8 cellular contexts compared by ENCODE assay signal in the genomic region with DNA sequence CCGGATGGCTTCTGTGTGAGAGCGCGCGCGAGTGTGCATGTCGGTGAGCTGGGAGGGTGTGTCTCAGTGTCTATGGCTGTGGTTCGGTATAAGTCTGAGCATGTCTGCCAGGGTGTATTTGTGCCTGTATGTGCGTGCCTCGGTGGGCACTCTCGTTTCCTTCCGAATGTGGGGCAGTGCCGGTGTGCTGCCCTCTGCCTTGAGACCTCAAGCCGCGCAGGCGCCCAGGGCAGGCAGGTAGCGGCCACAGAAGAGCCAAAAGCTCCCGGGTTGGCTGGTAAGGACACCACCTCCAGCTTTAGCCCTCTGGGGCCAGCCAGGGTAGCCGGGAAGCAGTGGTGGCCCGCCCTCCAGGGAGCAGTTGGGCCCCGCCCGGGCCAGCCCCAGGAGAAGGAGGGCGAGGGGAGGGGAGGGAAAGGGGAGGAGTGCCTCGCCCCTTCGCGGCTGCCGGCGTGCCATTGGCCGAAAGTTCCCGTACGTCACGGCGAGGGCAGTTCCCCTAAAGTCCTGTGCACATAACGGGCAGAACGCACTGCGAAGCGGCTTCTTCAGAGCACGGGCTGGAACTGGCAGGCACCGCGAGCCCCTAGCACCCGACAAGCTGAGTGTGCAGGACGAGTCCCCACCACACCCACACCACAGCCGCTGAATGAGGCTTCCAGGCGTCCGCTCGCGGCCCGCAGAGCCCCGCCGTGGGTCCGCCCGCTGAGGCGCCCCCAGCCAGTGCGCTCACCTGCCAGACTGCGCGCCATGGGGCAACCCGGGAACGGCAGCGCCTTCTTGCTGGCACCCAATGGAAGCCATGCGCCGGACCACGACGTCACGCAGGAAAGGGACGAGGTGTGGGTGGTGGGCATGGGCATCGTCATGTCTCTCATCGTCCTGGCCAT. TPM values are rescaled to one million over a fixed set of nuclear protein-coding genes. Genes with fewer than 3 reads are reported as not detected.
DNase-seq lines count a peak whose midpoint lies in the region; ATAC-seq and TF ChIP-seq lines count a peak whose summit lies in the region.

A gene (plus strand): TSS at position 530 of the 890 bp plus-strand sequence. CDS start 221 bp downstream, at position 751.

- no peaks in the 10 kb centered on the region for H3K36me3 Mint-ChIP-seq in endothelial cell (ENCODE audit: low read depth, unreplicated experiment)
- H3K36me3 Mint-ChIP-seq in mesothelial cell of epicardium = no peaks in the 10 kb centered on the region

- ATAC-seq in HG03354 (IDR thresholded peaks at IDR 0.05; ENCODE audit: poor library complexity, severe bottlenecking, unreplicated experiment) = peak; percentile 97

- H3K27ac Mint-ChIP-seq in endothelial cell (ENCODE audit: unreplicated experiment) (peak within 1 kb of the TSS; percentile 38), mesothelial cell of epicardium (peak within 1 kb of the TSS; percentile 62)

- DNase-seq in AG09309 (ENCODE audit: low read depth) (peak; percentile 48), NCI-H748 treated with DMSO at 0.1 percent for 48 hours (lab: John Stamatoyannopoulos, UW) (peak; percentile 76), endothelial cell (ENCODE audit: low spot score) (peak; percentile 91), mesothelial cell of epicardium (ENCODE audit: low spot score in 2 of 2, unreplicated experiment in 2 of 2) (peak; percentile 68 to 84)
- peak; percentile 87 for DNase-seq in activated CD8-positive, alpha-beta memory T cell treated with anti-CD3 and anti-CD28 coated beads, Interleukin-2, amount 50 U/mL, for 4 hours
- DNase-seq in stimulated activated CD8-positive, alpha-beta memory T cell treated with anti-CD3 and anti-CD28 coated beads, Interleukin-15, amount 100 ng/mL, for 4 hours (ENCODE audit: low read depth in 2 of 2) = peak; percentile 79 to 81

- no peak for TF ChIP-seq CTCF in AG09309 (IDR thresholded peaks at IDR 0.05; ENCODE audit: control insufficient read depth, insufficient read depth, low read depth, low read length, missing control alignments)
- TF ChIP-seq CTCF in endothelial cell (IDR thresholded peaks at IDR 0.05; ENCODE audit: unreplicated experiment) = no peak
- no peak for TF ChIP-seq CTCF in mesothelial cell of epicardium (IDR thresholded peaks at IDR 0.05; ENCODE audit: unreplicated experiment)

- TF ChIP-seq POLR2A in GM19099 (IDR thresholded peaks at IDR 0.05; ENCODE audit: extremely low read depth, insufficient read length, low read depth) = peak; percentile 86

- H3K9me3 Mint-ChIP-seq in endothelial cell (ENCODE audit: unreplicated experiment) (no peaks in the 10 kb centered on the region), mesothelial cell of epicardium (no peaks in the 10 kb centered on the region)

- peak within 1 kb of the TSS; percentile 94 for H3K4me3 Mint-ChIP-seq in endothelial cell (ENCODE audit: unreplicated experiment)
- peak within 1 kb of the TSS; percentile 79 for H3K4me3 Mint-ChIP-seq in mesothelial cell of epicardium

- peaks cover 12% of the 10 kb centered on the region for H3K4me1 Mint-ChIP-seq in endothelial cell (ENCODE audit: unreplicated experiment)
- H3K4me1 Mint-ChIP-seq in mesothelial cell of epicardium = peaks cover 12% of the 10 kb centered on the region

- H3K27me3 Mint-ChIP-seq in endothelial cell (ENCODE audit: unreplicated experiment) (no peaks in the 10 kb centered on the region), mesothelial cell of epicardium (ENCODE audit: low read depth) (peaks cover 64% of the 10 kb centered on the region)

- peak within 1 kb of the TSS; percentile 75 for H3K4me3 ChIP-seq in AG09309 (ENCODE audit: control insufficient read depth, low read depth, low read length)

RNA-seq across cellular contexts. Expression of the gene that starts here (rescaled TPM):
- total RNA-seq in endothelial cell (ENCODE audit: unreplicated experiment) (0.36 TPM), mesothelial cell of epicardium (0.42 to 0.52 TPM (median 0.51 TPM) in 3 replicates)

Comparison
In these comparisons a context has a peak if more than half of its experiments do, and no peak if none do; other contexts are left out.
1. Peak in every context shown above with its lines: DNase-seq, ATAC-seq and H3K4me3 ChIP-seq.
2. Peak in DNase-seq in endothelial cell; RNA of the gene not detected or under 1 TPM.
3. Peak in DNase-seq in mesothelial cell of epicardium; RNA of the gene not detected or under 1 TPM.